ENCODE assay signal across 12 cellular contexts in genomic region chr20:4794846-4795245, GRCh38. TPM values are rescaled to one million over a fixed set of nuclear protein-coding genes. Genes with fewer than 3 reads are reported as not detected.
DNase-seq lines count a peak whose midpoint lies in the region; ATAC-seq, FAIRE-seq and TF ChIP-seq lines count a peak whose summit lies in the region.
"Had no signal": no experiment of that assay in that cellular context is flagged by ENCODE, and none has a peak within 500 bp of the region (broad histone marks: within the 10 kb centered on the region; RNA-seq: fewer than 3 reads in every experiment).

No MANE protein-coding gene starts in this region.

- ATAC-seq in GM12878 (peak; percentile 22; the same call in 1 of the 3 replicates), HG03457 (IDR thresholded peaks at IDR 0.05; ENCODE audit: unreplicated experiment) (no peak), lower lobe of right lung (no peak), gastroesophageal sphincter (no peak)
- ATAC-seq in stimulated activated naive B cell treated with anti-CD40 and anti-IgM and Interleukin-4, amounts not matched to agents 10 μg/mL and 1 μg/mL and 100 μg/mL, for 72 hours (replicated peaks), result peak; percentile 60 to 78

- no peak overlapping the region for H3K9ac ChIP-seq in GM12878 (ENCODE audit: control insufficient read depth, insufficient read depth, low read length)

- no peaks in the 10 kb centered on the region for H3K79me2 ChIP-seq in GM12878 (ENCODE audit: control insufficient read depth, insufficient read depth, low read length)

- H3K4me1 Mint-ChIP-seq in activated CD4-positive, alpha-beta T cell treated with anti-CD3 and anti-CD28 coated beads, Interleukin-2, amount 10 ng/mL, durations not matched to agents 24 days and 14 days, result peaks cover 24% of the 10 kb centered on the region
- peaks cover 24 to 53% of the 10 kb centered on the region in 2 donors for H3K4me1 Mint-ChIP-seq in stimulated activated naive B cell treated with anti-CD40 and anti-IgM and Interleukin-4, amounts not matched to agents 10 μg/mL and 1 μg/mL and 100 μg/mL, for 72 hours

- no peak for TF ChIP-seq RAD21 in GM12878 (IDR thresholded peaks at IDR 0.05; ENCODE audit: insufficient read depth, low read depth, low read length)

- peaks cover 21 to 32% of the 10 kb centered on the region in 2 experiments; a peak in 3 of 4 replicates for H3K36me3 ChIP-seq in GM12878 (ENCODE audit: control insufficient read depth in 2 of 2, insufficient read depth in 2 of 2, low read length in 1 of 2)
- H3K36me3 ChIP-seq in lower lobe of right lung, result peaks cover 85% of the 10 kb centered on the region
- peaks cover 0 to 88% of the 10 kb centered on the region in 2 donors for H3K36me3 ChIP-seq in gastroesophageal sphincter

- H3K4me3 Mint-ChIP-seq in activated CD4-positive, alpha-beta T cell treated with anti-CD3 and anti-CD28 coated beads, Interleukin-2, amount 10 ng/mL, durations not matched to agents 24 days and 14 days, result peak overlapping the region; percentile 35
- H3K4me3 Mint-ChIP-seq in stimulated activated naive B cell treated with anti-CD40 and anti-IgM and Interleukin-4, amounts not matched to agents 10 μg/mL and 1 μg/mL and 100 μg/mL, for 72 hours, result peak overlapping the region in 1 of 2 donors; percentile 53

- POLR2A ChIA-PET in GM12878 (lab: Charles Lee), result no interaction called here

- H4K20me1 ChIP-seq in GM12878 (ENCODE audit: control insufficient read depth, insufficient read depth), result no peaks in the 10 kb centered on the region

- in situ Hi-C loops in GM12878 (cut with MboI), result no loop called here

- H3K27ac Mint-ChIP-seq in activated CD4-positive, alpha-beta T cell treated with anti-CD3 and anti-CD28 coated beads, Interleukin-2, amount 10 ng/mL, durations not matched to agents 24 days and 14 days, result peak overlapping the region; percentile 72
- peak overlapping the region; percentile 81 for H3K27ac Mint-ChIP-seq in stimulated activated naive B cell treated with anti-CD40 and anti-IgM and Interleukin-4, amounts not matched to agents 10 μg/mL and 1 μg/mL and 100 μg/mL, for 72 hours

- H3K27me3 ChIP-seq in GM12878 (replicated peaks in 1 of 2; ENCODE audit: control insufficient read depth in 2 of 2, insufficient read depth in 2 of 2, low read length in 1 of 2) (no peaks in the 10 kb centered on the region), lower lobe of right lung (ENCODE audit: low read depth) (no peaks in the 10 kb centered on the region), gastroesophageal sphincter (no peaks in the 10 kb centered on the region)
- H3K27me3 ChIP-seq: sigmoid colon had no signal

- whole genome bisulfite sequencing in GM12878 (ENCODE audit: insufficient coverage, insufficient replicate concordance, low lambda C conversion rate, missing lambda C conversion rate), result 60% methylated on average over 5 of the region's 5 CpGs
- 73 to 90% methylated on average over 4 to 5 of the region's 5 CpGs for WGBS in gastroesophageal sphincter (ENCODE audit: low coverage in 1 of 2), 2 donors

- RAD21 ChIA-PET in GM12878 (lab: Charles Lee; ENCODE audit: unreplicated experiment), result no interaction called here

- TF ChIP-seq EP300 in GM12878 (IDR thresholded peaks at IDR 0.05; ENCODE audit: borderline replicate concordance in 1 of 2, control insufficient read depth in 1 of 2, low read depth in 2 of 2, low read length in 2 of 2) (no peak), gastroesophageal sphincter (IDR thresholded peaks at IDR 0.05) (no peak)

- H3K4me1 ChIP-seq in GM12878 (ENCODE audit: control insufficient read depth, insufficient read depth, low read length), result peaks cover 4% of the 10 kb centered on the region
- H3K4me1 ChIP-seq in lower lobe of right lung, result peaks cover 7% of the 10 kb centered on the region
- no peaks in the 10 kb centered on the region for H3K4me1 ChIP-seq in gastroesophageal sphincter
- H3K4me1 ChIP-seq: sigmoid colon had no signal

- no peak overlapping the region for H3K4me2 ChIP-seq in GM12878 (ENCODE audit: control insufficient read depth, insufficient read depth)

- no peaks in the 10 kb centered on the region; the same call in 2 of the 3 replicates for H3K9me3 ChIP-seq in GM12878 (replicated peaks; ENCODE audit: control insufficient read depth, insufficient read depth, low read length)
- no peaks in the 10 kb centered on the region for H3K9me3 ChIP-seq in lower lobe of right lung
- H3K9me3 ChIP-seq in gastroesophageal sphincter, result peaks cover 0 to 4% (median 0%) of the 10 kb centered on the region in 3 donors
- H3K9me3 ChIP-seq: mucosa of descending colon had no signal

- BruUV-seq in GM12878 (replicated peaks; lab: Mats Ljungman, UMichigan), result no TSS peak

- CTCF ChIA-PET in GM12878 (lab: Yijun Ruan, JAX), result no interaction called here

- no peaks in the 10 kb centered on the region for H3K27me3 Mint-ChIP-seq in activated CD4-positive, alpha-beta T cell treated with anti-CD3 and anti-CD28 coated beads, Interleukin-2, amount 10 ng/mL, durations not matched to agents 24 days and 14 days
- H3K27me3 Mint-ChIP-seq in stimulated activated naive B cell treated with anti-CD40 and anti-IgM and Interleukin-4, amounts not matched to agents 10 μg/mL and 1 μg/mL and 100 μg/mL, for 72 hours, result no peaks in the 10 kb centered on the region

- H3K9me3 Mint-ChIP-seq in activated CD4-positive, alpha-beta T cell treated with anti-CD3 and anti-CD28 coated beads, Interleukin-2, amount 10 ng/mL, durations not matched to agents 24 days and 14 days, result peaks cover 5% of the 10 kb centered on the region
- no peaks in the 10 kb centered on the region for H3K9me3 Mint-ChIP-seq in stimulated activated naive B cell treated with anti-CD40 and anti-IgM and Interleukin-4, amounts not matched to agents 10 μg/mL and 1 μg/mL and 100 μg/mL, for 72 hours

- DNase-seq in activated CD4-positive, alpha-beta T cell treated with anti-CD3 and anti-CD28 coated beads, Interleukin-2, amount 10 ng/mL, durations not matched to agents 24 days and 14 days, result no peak
- no peak for DNase-seq in activated CD4-positive, alpha-beta T cell treated with anti-CD3 and anti-CD28 coated beads, Interleukin-2, amount 50 U/mL, for 48 hours
- DNase-seq in LHCN-M2 (ENCODE audit: low read depth), result peak; percentile 8
- DNase-seq in GM12878 (ENCODE audit: low read depth, low spot score), result no peak
- DNase-seq in stimulated activated naive B cell treated with anti-CD40 and anti-IgM and Interleukin-4, amounts not matched to agents 10 μg/mL and 1 μg/mL and 100 μg/mL, for 72 hours, result no peak
- no peak for DNase-seq in lower lobe of right lung
- DNase-seq: activated CD4-positive, CD25-positive, alpha-beta regulatory T cell treated with anti-CD3 and anti-CD28 coated beads, Interleukin-2, amount 50 U/mL, for 72 hours; mucosa of descending colon; sigmoid colon had no signal

- TF ChIP-seq CTCF in GM12878 (IDR thresholded peaks at IDR 0.05 in 2 of 3, conservative IDR thresholded peaks at IDR 0.05 in 1 of 3; ENCODE audit: control insufficient read depth in 2 of 3, extremely low read depth in 1 of 3, insufficient read depth in 1 of 3, low read depth in 3 of 3, low read length in 3 of 3) (no peak), lower lobe of right lung (IDR thresholded peaks at IDR 0.05) (no peak), gastroesophageal sphincter (IDR thresholded peaks at IDR 0.05) (no peak)

- no peak for FAIRE-seq in GM12878 (lab: Jason Lieb, UNC)
- FAIRE-seq: H1 had no signal

- H3K27ac ChIP-seq in GM12878 (ENCODE audit: control insufficient read depth, insufficient read depth) (no peak overlapping the region), lower lobe of right lung (no peak overlapping the region), gastroesophageal sphincter (peak overlapping the region in 1 of 4 donors; percentile 14)
- H3K27ac ChIP-seq: sigmoid colon had no signal

- no peak overlapping the region for H2AFZ ChIP-seq in GM12878 (ENCODE audit: control insufficient read depth, low read depth, low read length)

- no peak for TF ChIP-seq POLR2A in GM12878 (IDR thresholded peaks at IDR 0.05; ENCODE audit: low read depth, low read length)
- TF ChIP-seq POLR2A in gastroesophageal sphincter (IDR thresholded peaks at IDR 0.05), result no peak

- H3K36me3 Mint-ChIP-seq in activated CD4-positive, alpha-beta T cell treated with anti-CD3 and anti-CD28 coated beads, Interleukin-2, amount 10 ng/mL, durations not matched to agents 24 days and 14 days (ENCODE audit: low read depth), result peaks cover 76% of the 10 kb centered on the region
- peaks cover 69 to 80% of the 10 kb centered on the region in 2 donors for H3K36me3 Mint-ChIP-seq in stimulated activated naive B cell treated with anti-CD40 and anti-IgM and Interleukin-4, amounts not matched to agents 10 μg/mL and 1 μg/mL and 100 μg/mL, for 72 hours

- no peak overlapping the region for H3K4me3 ChIP-seq in GM12878
- no peak overlapping the region for H3K4me3 ChIP-seq in lower lobe of right lung
- no peak overlapping the region for H3K4me3 ChIP-seq in gastroesophageal sphincter
- H3K4me3 ChIP-seq: mucosa of descending colon, sigmoid colon had no signal

- SMC1A ChIA-PET in GM12878 (lab: Charles Lee; ENCODE audit: uncharacterized antibody, unreplicated experiment), result interaction anchor here (1.9 to 2.5 kb wide), 2 partner anchors 17 to 22 kb away, joined by 4 to 8 read pairs; no protein-coding TSS in a partner anchor

- intact Hi-C loops in activated CD4-positive, alpha-beta T cell treated with anti-CD3 and anti-CD28 coated beads, Interleukin-2, amount 10 ng/mL, durations not matched to agents 24 days and 14 days (cut with micrococcal nuclease), result no loop called here
- intact Hi-C loops in GM12878 (cut with micrococcal nuclease; ENCODE audit: unreplicated experiment) (no loop called here), lower lobe of right lung (cut with DNase I) (no loop called here)

RNA-seq across cellular contexts. Expression of gene RASSF2, which starts 28.6 kb away (rescaled TPM):
- 38.1 and 38.5 TPM in 2 replicates for total RNA-seq in activated CD4-positive, alpha-beta T cell treated with anti-CD3 and anti-CD28 coated beads, Interleukin-2, amount 10 ng/mL, durations not matched to agents 24 days and 14 days
- 0.06 TPM in 2 replicates for total RNA-seq in LHCN-M2 (2014; rRNA removed)
- 0.09 TPM for polyA plus RNA-seq in LHCN-M2 (2012)
- 37.0 and 37.5 TPM in 2 replicates for total RNA-seq in GM12878 (2013; cell fraction: nucleolus; rRNA removed)
- 57.4 and 61.7 TPM in 2 replicates for total RNA-seq in GM12878 (2014; rRNA removed)
- 56.1 and 58.2 TPM in 2 replicates for total RNA-seq in GM12878 (2014; rRNA removed; fragmentation: Illumina TruSeq; extraction: Trizol)
- total RNA-seq in GM12878 (2021), result 48.4 and 48.7 TPM in 2 replicates
- 13.6 TPM for polyA plus RNA-seq in GM12878 (2011; ENCODE audit: low read depth)
- polyA plus RNA-seq in GM12878 (2011; rRNA removed), result 67.0 and 72.7 TPM in 2 replicates
- 54.9 and 58.4 TPM in 2 replicates for polyA plus RNA-seq in GM12878 (2011; cell fraction: cytosol; rRNA removed)
- 39.8 and 44.2 TPM in 2 replicates for polyA plus RNA-seq in GM12878 (2011; cell fraction: nucleus; rRNA removed)
- polyA plus RNA-seq in GM12878 (2012), result 17.1 and 17.4 TPM in 2 replicates
- polyA plus RNA-seq in GM12878 (2014; fragmentation: Illumina TruSeq; extraction: Trizol), result 55.9 and 60.8 TPM in 2 replicates
- polyA plus RNA-seq in GM12878 (2014; fragmentation: Nextera tagmentation; extraction: Ambion mirVana), result 10 to 100 TPM; 13.6 to 14.2 TPM
- 45.8 and 47.5 TPM in 2 replicates for polyA plus RNA-seq in GM12878 (2014; rRNA removed)
- polyA plus RNA-seq in GM12878 (2016; fragmentation: Nextera tagmentation; extraction: Ambion mirVana), result 10 to 100 TPM; 25.6 to 29.7 TPM
- 54.0 and 66.9 TPM in 2 replicates for polyA minus RNA-seq in GM12878 (2011; rRNA and poly(A)+ RNA removed)
- polyA minus RNA-seq in GM12878 (2011; cell fraction: cytosol; rRNA and poly(A)+ RNA removed), result 20.7 and 26.9 TPM in 2 replicates
- polyA minus RNA-seq in GM12878 (2011; cell fraction: nucleus; rRNA and poly(A)+ RNA removed), result 10.5 and 16.4 TPM in 2 replicates
- total RNA-seq in lower lobe of right lung, result 29.7 TPM
- 10 to 100 TPM; 28.3 to 99.0 (median 69.1) TPM for total RNA-seq in gastroesophageal sphincter

Comparison
In these comparisons a context has a peak if more than half of its experiments do, and no peak if none do; other contexts are left out.
1. ATAC-seq: peak in GM12878 (single experiment) and stimulated activated naive B cell treated with anti-CD40 and anti-IgM and Interleukin-4, amounts not matched to agents 10 μg/mL and 1 μg/mL and 100 μg/mL, for 72 hours (2 of 2); none in HG03457 (single experiment), lower lobe of right lung (0 of 2) and gastroesophageal sphincter (single experiment).
2. RNA of gene RASSF2, which starts 28.6 kb away (total RNA-seq): 28.3 to 99.0 TPM in gastroesophageal sphincter, 37.0 to 61.7 TPM in GM12878, 38.1 to 38.5 TPM in activated CD4-positive, alpha-beta T cell treated with anti-CD3 and anti-CD28 coated beads, Interleukin-2, amount 10 ng/mL, durations not matched to agents 24 days and 14 days and 29.7 TPM in lower lobe of right lung (single experiment); 0.06 TPM in LHCN-M2; every median in the first group is over 10 times any median in the second.